In genomic region chr10:62059424-62059913, GRCh38 we compare ENCODE assay signal across 9 cellular contexts.
DNase-seq lines count a peak whose midpoint lies in the region; ATAC-seq, FAIRE-seq and TF ChIP-seq lines count a peak whose summit lies in the region.
"Had no signal": no experiment of that assay in that cellular context is flagged by ENCODE, and none has a peak within 500 bp of the region (broad histone marks: within the 10 kb centered on the region; RNA-seq: fewer than 3 reads in every experiment).

No MANE protein-coding gene starts in this region.

- H3K4me3 ChIP-seq in skeletal muscle tissue (ENCODE audit: low read length in 3 of 3), result peak overlapping the region in 1 of 3 donors; percentile 4

- H3K9ac ChIP-seq in skeletal muscle tissue (ENCODE audit: low read depth in 1 of 3, low read length in 3 of 3), result no peak overlapping the region

- no peaks in the 10 kb centered on the region for H3K9me3 ChIP-seq in skeletal muscle tissue (ENCODE audit: control insufficient read depth in 3 of 3, low read length in 3 of 3)

- ATAC-seq in SK-N-SH treated with all-trans-retinoic acid at 6 μM for 48 hours (peak; percentile 36), GM21825 (IDR thresholded peaks at IDR 0.05; ENCODE audit: unreplicated experiment) (no peak), GM18909 (IDR thresholded peaks at IDR 0.05; ENCODE audit: poor library complexity, unreplicated experiment) (no peak)

- H3K36me3 ChIP-seq in skeletal muscle tissue (ENCODE audit: control insufficient read depth in 3 of 3, insufficient read depth in 3 of 3, low read length in 3 of 3), result peaks cover 5 to 35% (median 28%) of the 10 kb centered on the region in 3 donors

- peak; percentile 33 for FAIRE-seq in GM19239 (lab: Jason Lieb, UNC)

- DNase-seq in GM19239 (ENCODE audit: insufficient read length, low spot score) (no peak), fibroblast of peridontal ligament (ENCODE audit: extremely low read depth) (peak; percentile 73), Ammon's horn (ENCODE audit: low spot score) (no peak), GDM1 (lab: John Stamatoyannopoulos, UW) (no peak)
- DNase-seq: NCI-H526 treated with DMSO at 0.1 percent for 48 hours had no signal

- H3K27ac ChIP-seq in skeletal muscle tissue (ENCODE audit: low read depth, low read length), result peak overlapping the region; percentile 96

- H3K4me1 ChIP-seq in skeletal muscle tissue (ENCODE audit: control insufficient read depth in 3 of 3, insufficient read depth in 3 of 3, low read length in 3 of 3), result peaks cover 66 to 76% (median 67%) of the 10 kb centered on the region in 3 donors

- H3K27me3 ChIP-seq in skeletal muscle tissue (ENCODE audit: control insufficient read depth in 3 of 3, insufficient read depth in 3 of 3, low read length in 3 of 3), result no peaks in the 10 kb centered on the region

TF ChIP-seq in SK-N-SH treated with all-trans-retinoic acid at 6 μM for 48 hours, 23 proteins besides CTCF, POLR2A, EP300 and RAD21:
- TF ChIP-seq ZC3H10 (CRISPR knock-in tag; IDR thresholded peaks at IDR 0.05), result no peak
- no peak for TF ChIP-seq ZNF70 (CRISPR knock-in tag; IDR thresholded peaks at IDR 0.05)
- no peak for TF ChIP-seq PPARA (CRISPR knock-in tag; IDR thresholded peaks at IDR 0.05; ENCODE audit: borderline replicate concordance)
- TF ChIP-seq RARB (CRISPR knock-in tag; IDR thresholded peaks at IDR 0.05), result no peak
- TF ChIP-seq OSR1 (CRISPR knock-in tag; IDR thresholded peaks at IDR 0.05), result no peak
- TF ChIP-seq TOX (CRISPR knock-in tag; IDR thresholded peaks at IDR 0.05; ENCODE audit: borderline replicate concordance), result peak; percentile 70
- TF ChIP-seq ISL1 (CRISPR knock-in tag; IDR thresholded peaks at IDR 0.05), result peak; percentile 74
- TF ChIP-seq BACH2 (CRISPR knock-in tag; IDR thresholded peaks at IDR 0.05; ENCODE audit: borderline replicate concordance), result no peak
- no peak for TF ChIP-seq TCF4 (CRISPR knock-in tag; IDR thresholded peaks at IDR 0.05; ENCODE audit: borderline replicate concordance)
